ENCODE assay signal across 16 cellular contexts in genomic region chr9:109251776-109252106, GRCh38.
DNase-seq lines count a peak whose midpoint lies in the region; ATAC-seq and TF ChIP-seq lines count a peak whose summit lies in the region.
"Had no signal": no experiment of that assay in that cellular context is flagged by ENCODE, and none has a peak within 500 bp of the region (broad histone marks: within the 10 kb centered on the region; RNA-seq: fewer than 3 reads in every experiment).

No MANE protein-coding gene starts in this region.

- H4K20me1 ChIP-seq in GM23338 (replicated peaks; ENCODE audit: insufficient read depth) (peaks cover 3% of the 10 kb centered on the region; the same call in 1 of the 2 replicates), hepatocyte (ENCODE audit: insufficient read depth, poor library complexity, severe bottlenecking) (no peaks in the 10 kb centered on the region)

- H3K4me2 ChIP-seq in GM23338 (no peak overlapping the region), hepatocyte (peak overlapping the region; percentile 26), skeletal muscle satellite cell (ENCODE audit: low read length) (peak overlapping the region; percentile 44)

- H3K4me1 ChIP-seq in GM23338 (ENCODE audit: insufficient read depth) (peaks cover 13% of the 10 kb centered on the region), hepatocyte (ENCODE audit: insufficient read depth) (peaks cover 29% of the 10 kb centered on the region), skeletal muscle satellite cell (ENCODE audit: control insufficient read depth, insufficient read depth, low read length) (peaks cover 48% of the 10 kb centered on the region)

- no peak overlapping the region for H3K4me3 ChIP-seq in GM23338
- H3K4me3 ChIP-seq in hepatocyte: no peak overlapping the region
- no peak overlapping the region for H3K4me3 ChIP-seq in skeletal muscle satellite cell (ENCODE audit: low read length)
- H3K4me3 ChIP-seq: esophagus squamous epithelium, right atrium auricular region had no signal

- no peak for DNase-seq in GM23338 (ENCODE audit: low spot score)
- DNase-seq in WTC11 (ENCODE audit: low spot score): no peak
- no peak for DNase-seq in hepatocyte (ENCODE audit: low spot score)
- DNase-seq in activated CD4-positive, alpha-beta T cell treated with anti-CD3 and anti-CD28 coated beads, Interleukin-2, amount 10 ng/mL, durations not matched to agents 7 days and 5 days: no peak
- DNase-seq in NCI-H1105 (lab: John Stamatoyannopoulos, UW): no peak
- no peak for DNase-seq in naive thymus-derived CD8-positive, alpha-beta T cell
- DNase-seq: activated CD4-positive, alpha-beta T cell treated with anti-CD3 and anti-CD28 coated beads, Interleukin-2, amount 50 U/mL, for 48 hours; activated T-cell treated with anti-CD3 and anti-CD28 coated beads, Interleukin-2, amount 50 U/mL, for 24 hours; AML-193; esophagus squamous epithelium; NCI-H1694 treated with DMSO at 0.1 percent for 48 hours; NCI-H524 had no signal

- H3K27ac ChIP-seq in GM23338 (ENCODE audit: low read depth) (0 out of 2 replicates have a peak overlapping the region, but pooled peaks have one; percentile 14), hepatocyte (peak overlapping the region; percentile 84)
- H3K27ac ChIP-seq: esophagus squamous epithelium, right atrium auricular region had no signal

- POLR2A ChIA-PET in WTC11 (lab: Charles Lee): no interaction called here
- POLR2A ChIA-PET in activated CD4-positive, alpha-beta T cell treated with anti-CD3 and anti-CD28 coated beads, Interleukin-2, amount 10 ng/mL, durations not matched to agents 7 days and 5 days (lab: Charles Lee): no interaction called here
- POLR2A ChIA-PET in naive thymus-derived CD8-positive, alpha-beta T cell (lab: Charles Lee): no interaction called here

- H3K79me2 ChIP-seq in GM23338 (replicated peaks; ENCODE audit: insufficient read depth) (no peaks in the 10 kb centered on the region), hepatocyte (no peaks in the 10 kb centered on the region)

- peaks cover 9% of the 10 kb centered on the region for H3K27me3 Mint-ChIP-seq in GM23338 (ENCODE audit: insufficient read depth, low read depth, poor library complexity)
- H3K27me3 Mint-ChIP-seq in WTC11 (ENCODE audit: low read depth): no peaks in the 10 kb centered on the region; the same call in 1 of the 2 replicates
- no peaks in the 10 kb centered on the region for H3K27me3 Mint-ChIP-seq in activated CD4-positive, alpha-beta T cell treated with anti-CD3 and anti-CD28 coated beads, Interleukin-2, amount 10 ng/mL, durations not matched to agents 7 days and 5 days
- H3K27me3 Mint-ChIP-seq in naive thymus-derived CD8-positive, alpha-beta T cell: peaks cover 0 to 10% (median 3%) of the 10 kb centered on the region in 5 donors
- H3K27me3 Mint-ChIP-seq: activated naive CD4-positive, alpha-beta T cell treated with anti-CD3 and anti-CD28 coated beads, Interleukin-2, amount 50 U/mL, for 24 hours; activated T-cell treated with anti-CD3 and anti-CD28 coated beads, Interleukin-2, amount 50 U/mL, for 24 hours had no signal

- H3K36me3 Mint-ChIP-seq in GM23338 (ENCODE audit: low read depth): peaks cover 31% of the 10 kb centered on the region
- H3K36me3 Mint-ChIP-seq in WTC11: peaks cover 22% of the 10 kb centered on the region
- no peaks in the 10 kb centered on the region for H3K36me3 Mint-ChIP-seq in activated CD4-positive, alpha-beta T cell treated with anti-CD3 and anti-CD28 coated beads, Interleukin-2, amount 10 ng/mL, durations not matched to agents 7 days and 5 days (ENCODE audit: low read depth)
- H3K36me3 Mint-ChIP-seq in naive thymus-derived CD8-positive, alpha-beta T cell: no peaks in the 10 kb centered on the region
- H3K36me3 Mint-ChIP-seq: activated naive CD4-positive, alpha-beta T cell treated with anti-CD3 and anti-CD28 coated beads, Interleukin-2, amount 50 U/mL, for 24 hours had no signal

- CTCF ChIA-PET in WTC11 (lab: Charles Lee): no interaction called here
- CTCF ChIA-PET in activated CD4-positive, alpha-beta T cell treated with anti-CD3 and anti-CD28 coated beads, Interleukin-2, amount 10 ng/mL, durations not matched to agents 7 days and 5 days (lab: Charles Lee): no interaction called here

- H3K9me3 Mint-ChIP-seq in GM23338 (no peaks in the 10 kb centered on the region), WTC11 (no peaks in the 10 kb centered on the region)
- H3K9me3 Mint-ChIP-seq in activated CD4-positive, alpha-beta T cell treated with anti-CD3 and anti-CD28 coated beads, Interleukin-2, amount 10 ng/mL, durations not matched to agents 7 days and 5 days: no peaks in the 10 kb centered on the region
- H3K9me3 Mint-ChIP-seq in naive thymus-derived CD8-positive, alpha-beta T cell: no peaks in the 10 kb centered on the region
- H3K9me3 Mint-ChIP-seq: activated naive CD4-positive, alpha-beta T cell treated with anti-CD3 and anti-CD28 coated beads, Interleukin-2, amount 50 U/mL, for 24 hours; activated T-cell treated with anti-CD3 and anti-CD28 coated beads, Interleukin-2, amount 50 U/mL, for 24 hours had no signal

- ATAC-seq in GM23338 (no peak), WTC11 (no peak), GM18873 (IDR thresholded peaks at IDR 0.05; ENCODE audit: low FRiP score, unreplicated experiment) (no peak)
- no peak for ATAC-seq in naive thymus-derived CD8-positive, alpha-beta T cell

- no peaks in the 10 kb centered on the region for H3F3A ChIP-seq in GM23338 (replicated peaks; ENCODE audit: low read depth)

- no peaks in the 10 kb centered on the region for H3K27me3 ChIP-seq in GM23338 (ENCODE audit: insufficient read depth)
- no peaks in the 10 kb centered on the region for H3K27me3 ChIP-seq in hepatocyte
- H3K27me3 ChIP-seq in skeletal muscle satellite cell (ENCODE audit: control insufficient read depth, insufficient read depth, low read length): no peaks in the 10 kb centered on the region
- H3K27me3 ChIP-seq: esophagus squamous epithelium, right atrium auricular region had no signal

- H3K36me3 ChIP-seq in GM23338 (ENCODE audit: insufficient read depth) (no peaks in the 10 kb centered on the region), hepatocyte (replicated peaks; ENCODE audit: insufficient read depth, low read depth) (no peaks in the 10 kb centered on the region), skeletal muscle satellite cell (ENCODE audit: insufficient read depth, low read length) (no peaks in the 10 kb centered on the region)
- H3K36me3 ChIP-seq: esophagus squamous epithelium, right atrium auricular region had no signal

- H3K27ac Mint-ChIP-seq in GM23338 (peak overlapping the region; percentile 75; the same call in 1 of the 2 replicates), WTC11 (peak overlapping the region; percentile 74)
- H3K27ac Mint-ChIP-seq in activated CD4-positive, alpha-beta T cell treated with anti-CD3 and anti-CD28 coated beads, Interleukin-2, amount 10 ng/mL, durations not matched to agents 7 days and 5 days: no peak overlapping the region
- H3K27ac Mint-ChIP-seq in naive thymus-derived CD8-positive, alpha-beta T cell: no peak overlapping the region
- H3K27ac Mint-ChIP-seq: activated naive CD4-positive, alpha-beta T cell treated with anti-CD3 and anti-CD28 coated beads, Interleukin-2, amount 50 U/mL, for 24 hours; activated T-cell treated with anti-CD3 and anti-CD28 coated beads, Interleukin-2, amount 50 U/mL, for 24 hours had no signal

- TF ChIP-seq CTCF in GM23338 (conservative IDR thresholded peaks at IDR 0.05; ENCODE audit: low read depth in 2 of 2) (no peak), WTC11 (IDR thresholded peaks at IDR 0.05) (no peak), hepatocyte (IDR thresholded peaks at IDR 0.05; ENCODE audit: poor library complexity) (no peak)

- no peaks in the 10 kb centered on the region for H3K9me2 ChIP-seq in GM23338 (ENCODE audit: insufficient read depth)
- no peaks in the 10 kb centered on the region for H3K9me2 ChIP-seq in hepatocyte (replicated peaks; ENCODE audit: insufficient read depth)

- H3K9ac ChIP-seq in skeletal muscle satellite cell (ENCODE audit: low read depth, low read length): no peak overlapping the region

- no peak overlapping the region for H3K4me3 Mint-ChIP-seq in GM23338
- H3K4me3 Mint-ChIP-seq in WTC11: no peak overlapping the region
- no peak overlapping the region for H3K4me3 Mint-ChIP-seq in activated CD4-positive, alpha-beta T cell treated with anti-CD3 and anti-CD28 coated beads, Interleukin-2, amount 10 ng/mL, durations not matched to agents 7 days and 5 days
- no peak overlapping the region for H3K4me3 Mint-ChIP-seq in naive thymus-derived CD8-positive, alpha-beta T cell
- H3K4me3 Mint-ChIP-seq: activated naive CD4-positive, alpha-beta T cell treated with anti-CD3 and anti-CD28 coated beads, Interleukin-2, amount 50 U/mL, for 24 hours; activated T-cell treated with anti-CD3 and anti-CD28 coated beads, Interleukin-2, amount 50 U/mL, for 24 hours had no signal

- H2AFZ ChIP-seq in GM23338 (no peak overlapping the region), hepatocyte (peak overlapping the region; percentile 8)

- peaks cover 38% of the 10 kb centered on the region for H3K4me1 Mint-ChIP-seq in GM23338
- H3K4me1 Mint-ChIP-seq in WTC11: peaks cover 39% of the 10 kb centered on the region
- no peaks in the 10 kb centered on the region for H3K4me1 Mint-ChIP-seq in activated CD4-positive, alpha-beta T cell treated with anti-CD3 and anti-CD28 coated beads, Interleukin-2, amount 10 ng/mL, durations not matched to agents 7 days and 5 days
- no peaks in the 10 kb centered on the region for H3K4me1 Mint-ChIP-seq in naive thymus-derived CD8-positive, alpha-beta T cell
- H3K4me1 Mint-ChIP-seq: activated naive CD4-positive, alpha-beta T cell treated with anti-CD3 and anti-CD28 coated beads, Interleukin-2, amount 50 U/mL, for 24 hours had no signal

- 85% methylated on average over 5 of the region's 5 CpGs for WGBS in hepatocyte (ENCODE audit: low lambda C conversion rate, missing lambda C conversion rate)

- H3K9me3 ChIP-seq in hepatocyte (ENCODE audit: low read depth) (no peaks in the 10 kb centered on the region), skeletal muscle satellite cell (replicated peaks; ENCODE audit: low read length) (no peaks in the 10 kb centered on the region)
- H3K9me3 ChIP-seq: esophagus squamous epithelium, right atrium auricular region had no signal

TF ChIP-seq in GM23338, 12 proteins besides CTCF, POLR2A, EP300 and RAD21 (continues in another document):
- TF ChIP-seq NANOG (IDR thresholded peaks at IDR 0.05; ENCODE audit: borderline replicate concordance) (no peak), ZNF331 (CRISPR knock-in tag; IDR thresholded peaks at IDR 0.05; ENCODE audit: low read depth) (no peak), EZH2 (IDR thresholded peaks at IDR 0.05; ENCODE audit: low read depth, unreplicated experiment) (no peak)

TF ChIP-seq in WTC11, 78 proteins besides CTCF, POLR2A, EP300 and RAD21 (continues in another document):
- TF ChIP-seq ZNF219 (CRISPR knock-in tag; IDR thresholded peaks at IDR 0.05; ENCODE audit: borderline replicate concordance) (no peak), CDX4 (CRISPR knock-in tag; IDR thresholded peaks at IDR 0.05; ENCODE audit: borderline replicate concordance) (no peak), NFYB (CRISPR knock-in tag; conservative IDR thresholded peaks at IDR 0.05; ENCODE audit: low read depth) (no peak)

Comparison
In these comparisons a context has a peak if more than half of its experiments do, and no peak if none do; other contexts are left out.
1. H3K27ac Mint-ChIP-seq: peak in GM23338 (single experiment) and WTC11 (single experiment); none in activated CD4-positive, alpha-beta T cell treated with anti-CD3 and anti-CD28 coated beads, Interleukin-2, amount 10 ng/mL, durations not matched to agents 7 days and 5 days (single experiment) and naive thymus-derived CD8-positive, alpha-beta T cell (0 of 10).